Comparison of ENCODE assay signal across 13 cellular contexts in the genomic region with DNA sequence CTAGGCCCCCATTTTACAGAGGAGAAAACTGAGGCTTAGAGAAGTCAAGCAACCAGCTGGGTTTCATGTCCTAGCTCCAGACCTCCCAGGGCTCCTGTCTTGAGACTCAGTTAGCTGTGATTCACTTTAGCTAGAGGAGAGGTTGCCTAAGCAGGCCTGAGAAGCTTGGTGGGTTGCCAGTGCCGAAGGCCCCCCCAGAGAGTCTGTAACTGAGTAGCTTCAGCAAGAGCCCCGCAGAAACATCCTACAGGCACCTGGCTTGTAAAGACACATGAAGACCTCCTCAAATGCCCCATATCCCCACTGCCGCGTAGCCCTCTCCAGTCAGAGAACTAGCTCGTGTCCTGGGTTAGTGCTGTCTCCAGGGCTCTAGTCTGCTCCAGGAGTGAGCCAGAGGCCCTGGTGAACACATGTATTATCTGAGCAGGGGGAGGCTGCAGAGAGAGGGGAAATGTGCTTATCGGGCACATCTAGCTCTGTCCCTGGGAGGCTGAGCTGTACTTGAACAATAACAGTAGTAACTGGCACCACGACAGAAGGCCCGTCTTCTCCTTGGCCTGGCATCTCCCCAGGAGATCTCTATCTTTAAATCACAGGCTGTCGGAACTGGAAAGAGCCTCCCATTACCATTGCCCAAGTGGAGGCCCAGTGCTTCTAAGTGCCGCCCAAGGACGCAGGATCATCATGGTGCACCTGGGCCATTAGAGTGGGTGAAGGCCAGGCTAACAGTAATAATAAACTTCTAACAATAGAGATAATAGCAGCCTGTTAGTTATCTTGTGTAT. TPM values are rescaled to one million over a fixed set of nuclear protein-coding genes. Genes with fewer than 3 reads are reported as not detected.
DNase-seq lines count a peak whose midpoint lies in the region; ATAC-seq and TF ChIP-seq lines count a peak whose summit lies in the region.
"Had no signal": no experiment of that assay in that cellular context is flagged by ENCODE, and none has a peak within 500 bp of the region (broad histone marks: within the 10 kb centered on the region; RNA-seq: fewer than 3 reads in every experiment).

No MANE protein-coding gene starts in this region.

- WGBS in upper lobe of left lung, 2 donors: 44 to 50% methylated on average over 9 to 11 of the region's 11 CpGs
- WGBS in endodermal cell (ENCODE audit: insufficient coverage in 1 of 2, insufficient read length in 1 of 2), 2 experiments: 87 to 92% methylated on average over 6 to 11 of the region's 11 CpGs

- H3K27ac Mint-ChIP-seq in endodermal cell: no peak overlapping the region
- H3K27ac Mint-ChIP-seq in stimulated activated naive B cell treated with anti-CD40 and anti-IgM and Interleukin-4, amounts not matched to agents 10 μg/mL and 1 μg/mL and 100 μg/mL, for 72 hours: no peak overlapping the region

- H3K4me1 Mint-ChIP-seq in endodermal cell: peaks cover 19% of the 10 kb centered on the region
- peaks cover 12 to 21% of the 10 kb centered on the region in 2 donors for H3K4me1 Mint-ChIP-seq in stimulated activated naive B cell treated with anti-CD40 and anti-IgM and Interleukin-4, amounts not matched to agents 10 μg/mL and 1 μg/mL and 100 μg/mL, for 72 hours
- H3K4me1 Mint-ChIP-seq: central memory CD8-positive, alpha-beta T cell had no signal

- no peak for TF ChIP-seq POLR2A in upper lobe of left lung (IDR thresholded peaks at IDR 0.05)

- H3K9ac ChIP-seq in endodermal cell (ENCODE audit: extremely low read depth, low read length, poor library complexity, severe bottlenecking): no peak overlapping the region

- no peak overlapping the region for H3K4me3 ChIP-seq in upper lobe of left lung
- H3K4me3 ChIP-seq in endodermal cell (ENCODE audit: low read length): no peak overlapping the region

- H3K4me1 ChIP-seq in upper lobe of left lung (peaks cover 62 to 84% (median 73%) of the 10 kb centered on the region in 4 donors), endodermal cell (ENCODE audit: control insufficient read depth, insufficient read depth, low read length) (peaks cover 15% of the 10 kb centered on the region)

- no peaks in the 10 kb centered on the region for H3K9me3 Mint-ChIP-seq in endodermal cell
- no peaks in the 10 kb centered on the region for H3K9me3 Mint-ChIP-seq in stimulated activated naive B cell treated with anti-CD40 and anti-IgM and Interleukin-4, amounts not matched to agents 10 μg/mL and 1 μg/mL and 100 μg/mL, for 72 hours
- H3K9me3 Mint-ChIP-seq: central memory CD8-positive, alpha-beta T cell had no signal

- no peak for TF ChIP-seq CTCF in upper lobe of left lung (IDR thresholded peaks at IDR 0.05)
- no peak for TF ChIP-seq CTCF in endodermal cell (conservative IDR thresholded peaks at IDR 0.05)

- ATAC-seq in upper lobe of left lung (ENCODE audit: low FRiP score in 2 of 2) (peak in 1 of 2 donors; percentile 53), left colon (no peak)
- ATAC-seq in stimulated activated naive B cell treated with anti-CD40 and anti-IgM and Interleukin-4, amounts not matched to agents 10 μg/mL and 1 μg/mL and 100 μg/mL, for 72 hours (replicated peaks): no peak

- H3K36me3 ChIP-seq in upper lobe of left lung (no peaks in the 10 kb centered on the region), endodermal cell (ENCODE audit: control insufficient read depth, insufficient read depth, low read length) (no peaks in the 10 kb centered on the region)

- no peak overlapping the region for H3K4me3 Mint-ChIP-seq in endodermal cell
- no peak overlapping the region for H3K4me3 Mint-ChIP-seq in stimulated activated naive B cell treated with anti-CD40 and anti-IgM and Interleukin-4, amounts not matched to agents 10 μg/mL and 1 μg/mL and 100 μg/mL, for 72 hours
- H3K4me3 Mint-ChIP-seq: central memory CD8-positive, alpha-beta T cell had no signal

- H3K27me3 Mint-ChIP-seq in endodermal cell (ENCODE audit: insufficient read depth): no peaks in the 10 kb centered on the region
- H3K27me3 Mint-ChIP-seq in stimulated activated naive B cell treated with anti-CD40 and anti-IgM and Interleukin-4, amounts not matched to agents 10 μg/mL and 1 μg/mL and 100 μg/mL, for 72 hours: peaks cover 45 to 59% of the 10 kb centered on the region in 2 donors
- H3K27me3 Mint-ChIP-seq: central memory CD8-positive, alpha-beta T cell had no signal

- no peaks in the 10 kb centered on the region for H3K36me3 Mint-ChIP-seq in endodermal cell (ENCODE audit: low read depth)
- H3K36me3 Mint-ChIP-seq in stimulated activated naive B cell treated with anti-CD40 and anti-IgM and Interleukin-4, amounts not matched to agents 10 μg/mL and 1 μg/mL and 100 μg/mL, for 72 hours: no peaks in the 10 kb centered on the region

- DNase-seq in NCI-H1105 treated with DMSO at 0.1 percent for 48 hours (lab: John Stamatoyannopoulos, UW): peak; percentile 20
- no peak for DNase-seq in NCI-H1105 (lab: John Stamatoyannopoulos, UW)
- peak; percentile 48 for DNase-seq in brain pericyte (ENCODE audit: low read depth, low spot score)
- DNase-seq in iris pigment epithelial cell (ENCODE audit: low read depth): peak; percentile 78
- no peak for DNase-seq in upper lobe of left lung
- no peak for DNase-seq in left colon
- no peak for DNase-seq in endodermal cell
- DNase-seq in stimulated activated naive B cell treated with anti-CD40 and anti-IgM and Interleukin-4, amounts not matched to agents 10 μg/mL and 1 μg/mL and 100 μg/mL, for 72 hours: no peak
- DNase-seq: activated CD8-positive, alpha-beta memory T cell treated with anti-CD3 and anti-CD28 coated beads, Interleukin-2, amount 50 U/mL, for 4 hours; retina had no signal

- H3K9me3 ChIP-seq in upper lobe of left lung (no peaks in the 10 kb centered on the region), endodermal cell (ENCODE audit: control insufficient read depth, low read length) (no peaks in the 10 kb centered on the region)

- H3K27ac ChIP-seq in upper lobe of left lung (peak overlapping the region; percentile 52 to 83 (median 71)), endodermal cell (ENCODE audit: low read depth, low read length) (no peak overlapping the region)
- H3K27ac ChIP-seq: 22Rv1 had no signal

- intact Hi-C loops in left colon (cut with DNase I, micrococcal nuclease): no loop called here

- no peaks in the 10 kb centered on the region for H3K27me3 ChIP-seq in upper lobe of left lung
- no peaks in the 10 kb centered on the region for H3K27me3 ChIP-seq in endodermal cell (ENCODE audit: control insufficient read depth, insufficient read depth, low read length, poor library complexity, severe bottlenecking)

- TF ChIP-seq EP300 in upper lobe of left lung (IDR thresholded peaks at IDR 0.05): peak in 2 of 4 donors; percentile 39 to 77

RNA-seq across cellular contexts. Expression of a gene that starts 28.9 kb away (rescaled TPM):
- total RNA-seq in upper lobe of left lung: 10 to 100 TPM in 4 of 6 donors, 1 to 10 TPM in 2; 8.4 to 27.7 (median 20.5) TPM
- total RNA-seq in left colon: 10 to 100 TPM; 19.4 to 32.4 TPM
- total RNA-seq in endodermal cell: 10 to 100 TPM in 1 of 2 donors, 1 to 10 TPM in 1; 9.7 to 14.5 TPM
- 14.7 TPM for polyA plus RNA-seq in endodermal cell (2013, experiment 1 of 2)
- polyA plus RNA-seq in endodermal cell (2013, experiment 2 of 2): 13.2 TPM
- total RNA-seq: T-helper 1 cell treated with Interleukin-12 subunit alpha and Interleukin-12 subunit beta and Interleukin-4 antibody, amounts not matched to agents 30 ng/mL and 1 ng/mL, for 36 hours had no signal

Comparison
In these comparisons a context has a peak if more than half of its experiments do, and no peak if none do; other contexts are left out.
1. DNase-seq: peak in NCI-H1105 treated with DMSO at 0.1 percent for 48 hours (single experiment), brain pericyte (single experiment) and iris pigment epithelial cell (single experiment); none in NCI-H1105 (single experiment), upper lobe of left lung (0 of 2), left colon (0 of 2), endodermal cell (single experiment) and stimulated activated naive B cell treated with anti-CD40 and anti-IgM and Interleukin-4, amounts not matched to agents 10 μg/mL and 1 μg/mL and 100 μg/mL, for 72 hours (single experiment).